In genomic region chr12:15789215-15790171, GRCh38 we compare ENCODE assay signal across 8 cellular contexts. TPM values are rescaled to one million over a fixed set of nuclear protein-coding genes. Genes with fewer than 3 reads are reported as not detected.
A peak's percentile ranks its signal among the peaks of the same experiment; 100 is the strongest.
DNase-seq lines count a peak whose midpoint lies in the region; ATAC-seq and TF ChIP-seq lines count a peak whose summit lies in the region.

TSS of gene EPS8 (minus strand) at chr12:15789388. CDS start at chr12:15682951, 106,437 bp downstream.

- no peaks in the 10 kb centered on the region for H3K9me3 Mint-ChIP-seq in T-helper 1 cell treated with Interleukin-12 subunit alpha and Interleukin-12 subunit beta and Interleukin-4 antibody, amounts not matched to agents 30 μg/mL and 1 μg/mL, for 36 hours

- H3K36me3 Mint-ChIP-seq in T-helper 1 cell treated with Interleukin-12 subunit alpha and Interleukin-12 subunit beta and Interleukin-4 antibody, amounts not matched to agents 30 μg/mL and 1 μg/mL, for 36 hours (ENCODE audit: low read depth): no peaks in the 10 kb centered on the region

- peak within 1 kb of the TSS; percentile 88 for H3K27ac ChIP-seq in psoas muscle

- peak within 1 kb of the TSS; percentile 89 for H3K4me3 Mint-ChIP-seq in T-helper 1 cell treated with Interleukin-12 subunit alpha and Interleukin-12 subunit beta and Interleukin-4 antibody, amounts not matched to agents 30 μg/mL and 1 μg/mL, for 36 hours

- H3K27me3 ChIP-seq in psoas muscle (ENCODE audit: insufficient read depth in 3 of 3, low read length in 2 of 3): no peaks in the 10 kb centered on the region

- H3K27me3 Mint-ChIP-seq in T-helper 1 cell treated with Interleukin-12 subunit alpha and Interleukin-12 subunit beta and Interleukin-4 antibody, amounts not matched to agents 30 μg/mL and 1 μg/mL, for 36 hours (ENCODE audit: low read depth): peaks cover 73% of the 10 kb centered on the region

- DNase-seq in GM13977 (ENCODE audit: low spot score) (peak; percentile 89), NCI-H1436 treated with DMSO at 0.1 percent for 48 hours (lab: John Stamatoyannopoulos, UW) (peak; percentile 56), amygdala (lab: John Stamatoyannopoulos, UW) (peak; percentile 46 to 94 (median 83)), left ventricle myocardium superior (peak; percentile 96), psoas muscle (peak; percentile 94 to 96), ureter (ENCODE audit: low spot score) (peak; percentile 95)

- H3K36me3 ChIP-seq in psoas muscle (ENCODE audit: insufficient read depth in 1 of 2, low read depth in 1 of 2): no peaks in the 10 kb centered on the region

- peaks cover 12% of the 10 kb centered on the region for H3K4me1 Mint-ChIP-seq in T-helper 1 cell treated with Interleukin-12 subunit alpha and Interleukin-12 subunit beta and Interleukin-4 antibody, amounts not matched to agents 30 μg/mL and 1 μg/mL, for 36 hours (ENCODE audit: low read depth)

- intact Hi-C loops in left ventricle myocardium superior (cut with micrococcal nuclease): no loop called here
- intact Hi-C loops in psoas muscle (cut with DNase I): loop anchor here (5.0 kb wide), 3 partner anchors 58 to 197 kb away; no protein-coding TSS in a partner anchor

- in situ Hi-C loops in GM13977 (cut with MboI; ENCODE audit: low pct_unique_long_range_greater_than_20kb, low sequenced_read_pairs, unreplicated experiment): no loop called here

- WGBS in psoas muscle, 3 donors: 1 to 3% (median 1%) methylated on average over 84 to 85 of the region's 85 CpGs

- H3K4me1 ChIP-seq in psoas muscle: no peaks in the 10 kb centered on the region

- H3K4me3 ChIP-seq in psoas muscle: peak within 1 kb of the TSS; percentile 97

- ATAC-seq in HG02840 (IDR thresholded peaks at IDR 0.05; ENCODE audit: low FRiP score, unreplicated experiment): peak; percentile 83
- ATAC-seq in left ventricle myocardium superior: peak; percentile 98
- ATAC-seq in psoas muscle: peak; percentile 96 to 98 (median 98)

- H3K27ac Mint-ChIP-seq in T-helper 1 cell treated with Interleukin-12 subunit alpha and Interleukin-12 subunit beta and Interleukin-4 antibody, amounts not matched to agents 30 μg/mL and 1 μg/mL, for 36 hours: peak within 1 kb of the TSS; percentile 42

- TF ChIP-seq CTCF in GM13977 (IDR thresholded peaks at IDR 0.05; ENCODE audit: extremely low read depth, insufficient read depth, missing control alignments): no peak
- no peak for TF ChIP-seq CTCF in psoas muscle (IDR thresholded peaks at IDR 0.05)

- H3K9me3 ChIP-seq in psoas muscle: no peaks in the 10 kb centered on the region

RNA-seq across cellular contexts. Expression of gene EPS8, which starts in this region (rescaled TPM):
- 20.7 TPM for total RNA-seq in left ventricle myocardium superior
- total RNA-seq in psoas muscle: 10 to 100 TPM; 10.5 to 16.9 (median 14.0) TPM
- 10 to 100 TPM in 1 of 3 donors, 1 to 10 TPM in 2; 7.9 to 13.4 (median 8.9) TPM for polyA plus RNA-seq in psoas muscle
- 155 TPM for total RNA-seq in ureter

Comparison
In these comparisons a context has a peak if more than half of its experiments do, and no peak if none do; other contexts are left out.
1. Peak in every context shown above with its lines: DNase-seq, ATAC-seq, H3K4me3 ChIP-seq and H3K27ac ChIP-seq.